9 cellular contexts compared by ENCODE assay signal in the genomic region with DNA sequence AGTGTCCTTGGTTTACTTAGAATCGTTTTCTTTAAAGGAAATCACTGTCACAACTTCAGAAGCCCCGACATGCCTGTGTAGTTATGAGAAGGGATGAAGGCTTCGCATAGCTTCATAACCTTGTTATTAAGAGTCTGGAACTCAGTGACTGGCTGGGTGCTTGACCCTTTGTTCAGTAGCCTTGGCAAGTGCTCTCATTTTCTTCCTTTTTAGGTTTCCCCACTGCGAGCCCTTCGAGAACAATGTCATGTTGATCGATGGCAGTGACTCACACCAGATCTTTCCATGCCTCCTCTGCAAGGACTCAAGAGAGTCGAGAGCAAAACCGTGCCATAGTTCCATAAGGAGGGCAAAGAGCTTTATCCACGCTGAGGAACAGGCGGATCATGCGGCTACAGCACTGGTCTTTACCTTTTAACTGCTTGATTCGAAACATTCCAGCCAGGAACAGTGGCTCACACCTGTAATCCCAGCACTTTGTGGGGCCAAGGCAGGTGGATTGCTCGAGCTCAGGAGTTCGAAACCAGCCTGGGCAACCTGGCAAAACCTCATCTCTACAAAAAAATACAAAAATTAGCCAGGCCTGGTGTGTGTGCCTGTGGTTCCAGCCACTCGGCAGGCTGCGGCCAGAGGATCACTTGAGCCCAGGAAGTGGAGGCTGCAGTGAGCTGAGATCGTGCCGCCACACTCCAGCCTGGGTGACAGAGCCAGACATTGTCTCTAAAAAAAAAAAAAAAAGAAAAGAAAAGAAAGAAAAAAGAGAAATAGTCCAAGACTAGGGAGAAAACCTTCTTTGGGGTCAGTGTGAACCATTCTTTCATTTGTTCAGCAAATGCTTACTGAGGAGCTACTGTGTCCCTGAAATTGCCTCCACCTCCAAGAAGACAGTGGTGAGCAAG.
A peak's percentile ranks its signal among the peaks of the same experiment; 100 is the strongest.
DNase-seq lines count a peak whose midpoint lies in the region; ATAC-seq, FAIRE-seq and TF ChIP-seq lines count a peak whose summit lies in the region.
"Had no signal": no experiment of that assay in that cellular context is flagged by ENCODE, and none has a peak within 500 bp of the region (broad histone marks: within the 10 kb centered on the region; RNA-seq: fewer than 3 reads in every experiment).

No MANE protein-coding gene starts in this region.

- POLR2A ChIA-PET in GM12878 (lab: Charles Lee), result interaction anchor here (0.7 kb wide), 1 partner anchor 66 kb away, joined by 3 read pairs; no protein-coding TSS in a partner anchor
- POLR2A ChIA-PET in activated CD4-positive, alpha-beta memory T cell treated with anti-CD3 and anti-CD28 coated beads, Interleukin-2, amount 10 ng/mL, durations not matched to agents 7 days and 5 days (lab: Charles Lee), result no interaction called here

- peak; percentile 94 for DNase-seq in HT-29 (ENCODE audit: low spot score)
- DNase-seq in GM12878 (ENCODE audit: low read depth, low spot score), result no peak
- DNase-seq in kidney epithelial cell (ENCODE audit: low read depth), result peak; percentile 74
- DNase-seq in smooth muscle cell (lab: John Stamatoyannopoulos, UW; ENCODE audit: unreplicated experiment), result no peak
- DNase-seq in RKO (ENCODE audit: low spot score), result no peak
- DNase-seq in activated CD4-positive, alpha-beta memory T cell treated with anti-CD3 and anti-CD28 coated beads, Interleukin-2, amount 10 ng/mL, durations not matched to agents 7 days and 5 days, result no peak
- DNase-seq in AG20443 (ENCODE audit: low spot score), result no peak
- DNase-seq in AML-193 (lab: John Stamatoyannopoulos, UW), result no peak
- DNase-seq: midbrain had no signal

- FAIRE-seq in GM12878 (lab: Jason Lieb, UNC), result no peak

- TF ChIP-seq EP300 in GM12878 (IDR thresholded peaks at IDR 0.05; ENCODE audit: borderline replicate concordance in 1 of 2, control insufficient read depth in 1 of 2, low read depth in 2 of 2, low read length in 2 of 2), result no peak

- H3K27me3 ChIP-seq in GM12878 (replicated peaks in 1 of 2; ENCODE audit: control insufficient read depth in 2 of 2, insufficient read depth in 2 of 2, low read length in 1 of 2) (no peaks in the 10 kb centered on the region), kidney epithelial cell (ENCODE audit: control insufficient read depth, insufficient read depth, low read length) (no peaks in the 10 kb centered on the region), smooth muscle cell (ENCODE audit: low read depth) (no peaks in the 10 kb centered on the region)

- peak overlapping the region; percentile 77 for H2AFZ ChIP-seq in GM12878 (ENCODE audit: control insufficient read depth, low read depth, low read length)
- peak overlapping the region; percentile 46 for H2AFZ ChIP-seq in smooth muscle cell (ENCODE audit: low read depth)

- intact Hi-C loops in GM12878 (cut with micrococcal nuclease; ENCODE audit: unreplicated experiment), result no loop called here

- CTCF ChIA-PET in GM12878 (lab: Yijun Ruan, JAX), result no interaction called here
- CTCF ChIA-PET in activated CD4-positive, alpha-beta memory T cell treated with anti-CD3 and anti-CD28 coated beads, Interleukin-2, amount 10 ng/mL, durations not matched to agents 7 days and 5 days (lab: Charles Lee), result no interaction called here

- no peaks in the 10 kb centered on the region; the same call in 2 of the 3 replicates for H3K9me3 ChIP-seq in GM12878 (replicated peaks; ENCODE audit: control insufficient read depth, insufficient read depth, low read length)
- no peaks in the 10 kb centered on the region for H3K9me3 ChIP-seq in smooth muscle cell (replicated peaks; ENCODE audit: low read depth)

- in situ Hi-C loops in GM12878 (cut with MboI), result no loop called here

- H4K20me1 ChIP-seq in GM12878 (ENCODE audit: control insufficient read depth, insufficient read depth) (no peaks in the 10 kb centered on the region), smooth muscle cell (ENCODE audit: low read depth) (no peaks in the 10 kb centered on the region)

- H3K9ac ChIP-seq in GM12878 (ENCODE audit: control insufficient read depth, insufficient read depth, low read length) (no peak overlapping the region; the same call in 1 of the 2 replicates), smooth muscle cell (ENCODE audit: low read depth) (peak overlapping the region; percentile 85)

- H3K4me3 ChIP-seq in GM12878 (peak overlapping the region; percentile 15; the same call in 1 of the 2 replicates), kidney epithelial cell (ENCODE audit: low read depth, low read length) (no peak overlapping the region), smooth muscle cell (no peak overlapping the region)

- H3K4me2 ChIP-seq in GM12878 (ENCODE audit: control insufficient read depth, insufficient read depth), result peak overlapping the region; percentile 53
- peak overlapping the region; percentile 76 for H3K4me2 ChIP-seq in smooth muscle cell

- TF ChIP-seq RAD21 in GM12878 (IDR thresholded peaks at IDR 0.05; ENCODE audit: insufficient read depth, low read depth, low read length), result no peak

- no peak overlapping the region for H3K4me3 Mint-ChIP-seq in activated CD4-positive, alpha-beta memory T cell treated with anti-CD3 and anti-CD28 coated beads, Interleukin-2, amount 10 ng/mL, durations not matched to agents 7 days and 5 days

- H3K36me3 ChIP-seq in GM12878 (ENCODE audit: control insufficient read depth in 2 of 2, insufficient read depth in 2 of 2, low read length in 1 of 2), result no peaks in the 10 kb centered on the region
- H3K36me3 ChIP-seq in kidney epithelial cell (ENCODE audit: control insufficient read depth, insufficient read depth, low read length), result no peaks in the 10 kb centered on the region
- no peaks in the 10 kb centered on the region for H3K36me3 ChIP-seq in smooth muscle cell (ENCODE audit: low read depth)

- BruUV-seq in GM12878 (replicated peaks; lab: Mats Ljungman, UMichigan), result no TSS peak

- H3K9me3 Mint-ChIP-seq in activated CD4-positive, alpha-beta memory T cell treated with anti-CD3 and anti-CD28 coated beads, Interleukin-2, amount 10 ng/mL, durations not matched to agents 7 days and 5 days, result peaks cover 4% of the 10 kb centered on the region

- no peak for TF ChIP-seq POLR2A in GM12878 (IDR thresholded peaks at IDR 0.05; ENCODE audit: low read depth, low read length)

- SMC1A ChIA-PET in GM12878 (lab: Charles Lee; ENCODE audit: uncharacterized antibody, unreplicated experiment), result interaction anchor here (0.5 to 2.4 kb wide), 4 partner anchors 23 to 106 kb away, joined by 3 to 6 read pairs (median 3); no protein-coding TSS in a partner anchor

- H3K4me1 Mint-ChIP-seq in activated CD4-positive, alpha-beta memory T cell treated with anti-CD3 and anti-CD28 coated beads, Interleukin-2, amount 10 ng/mL, durations not matched to agents 7 days and 5 days, result peaks cover 8% of the 10 kb centered on the region

- peaks cover 49% of the 10 kb centered on the region for H3F3A ChIP-seq in smooth muscle cell (ENCODE audit: low read depth)

- no peaks in the 10 kb centered on the region for H3K79me2 ChIP-seq in GM12878 (ENCODE audit: control insufficient read depth, insufficient read depth, low read length)
- no peaks in the 10 kb centered on the region for H3K79me2 ChIP-seq in smooth muscle cell (ENCODE audit: low read depth)

- H3K27me3 Mint-ChIP-seq in activated CD4-positive, alpha-beta memory T cell treated with anti-CD3 and anti-CD28 coated beads, Interleukin-2, amount 10 ng/mL, durations not matched to agents 7 days and 5 days, result peaks cover 2% of the 10 kb centered on the region

- no peak overlapping the region for H3K27ac Mint-ChIP-seq in activated CD4-positive, alpha-beta memory T cell treated with anti-CD3 and anti-CD28 coated beads, Interleukin-2, amount 10 ng/mL, durations not matched to agents 7 days and 5 days

- TF ChIP-seq CTCF in GM12878 (IDR thresholded peaks at IDR 0.05 in 2 of 3, conservative IDR thresholded peaks at IDR 0.05 in 1 of 3; ENCODE audit: control insufficient read depth in 2 of 3, extremely low read depth in 1 of 3, insufficient read depth in 1 of 3, low read depth in 3 of 3, low read length in 3 of 3), result no peak
- TF ChIP-seq CTCF in kidney epithelial cell (IDR thresholded peaks at IDR 0.05; ENCODE audit: insufficient read depth, low read length, poor library complexity, severe bottlenecking), result no peak
- TF ChIP-seq CTCF in smooth muscle cell (IDR thresholded peaks at IDR 0.05; ENCODE audit: borderline replicate concordance, insufficient read depth, poor library complexity, severe bottlenecking), result no peak

- RAD21 ChIA-PET in GM12878 (lab: Charles Lee; ENCODE audit: unreplicated experiment), result interaction anchor here (0.8 to 1.6 kb wide), 6 partner anchors 9 to 89 kb away, joined by 3 to 6 read pairs (median 3); no protein-coding TSS in a partner anchor

- 63% methylated on average over 16 of the region's 18 CpGs for WGBS in GM12878 (ENCODE audit: insufficient coverage, insufficient replicate concordance, low lambda C conversion rate, missing lambda C conversion rate)
- WGBS in smooth muscle cell (ENCODE audit: low lambda C conversion rate), result 23% methylated on average over 18 of the region's 18 CpGs

- ATAC-seq in GM12878, result peak; percentile 32

- H3K4me1 ChIP-seq in GM12878 (ENCODE audit: control insufficient read depth, insufficient read depth, low read length), result peaks cover 10% of the 10 kb centered on the region
- peaks cover 21% of the 10 kb centered on the region for H3K4me1 ChIP-seq in smooth muscle cell (ENCODE audit: low read depth)

- H3K36me3 Mint-ChIP-seq in activated CD4-positive, alpha-beta memory T cell treated with anti-CD3 and anti-CD28 coated beads, Interleukin-2, amount 10 ng/mL, durations not matched to agents 7 days and 5 days (ENCODE audit: low read depth), result no peaks in the 10 kb centered on the region

- peak overlapping the region; percentile 63; the same call in 1 of the 2 replicates for H3K27ac ChIP-seq in GM12878 (ENCODE audit: control insufficient read depth, insufficient read depth)
- H3K27ac ChIP-seq in smooth muscle cell (ENCODE audit: low read depth), result peak overlapping the region; percentile 99

TF ChIP-seq in GM12878, 131 proteins besides CTCF, POLR2A, EP300 and RAD21:
- TF ChIP-seq, protein P1, sequence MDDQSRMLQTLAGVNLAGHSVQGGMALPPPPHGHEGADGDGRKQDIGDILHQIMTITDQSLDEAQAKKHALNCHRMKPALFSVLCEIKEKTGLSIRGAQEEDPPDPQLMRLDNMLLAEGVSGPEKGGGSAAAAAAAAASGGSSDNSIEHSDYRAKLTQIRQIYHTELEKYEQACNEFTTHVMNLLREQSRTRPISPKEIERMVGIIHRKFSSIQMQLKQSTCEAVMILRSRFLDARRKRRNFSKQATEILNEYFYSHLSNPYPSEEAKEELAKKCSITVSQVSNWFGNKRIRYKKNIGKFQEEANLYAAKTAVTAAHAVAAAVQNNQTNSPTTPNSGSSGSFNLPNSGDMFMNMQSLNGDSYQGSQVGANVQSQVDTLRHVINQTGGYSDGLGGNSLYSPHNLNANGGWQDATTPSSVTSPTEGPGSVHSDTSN (IDR thresholded peaks at IDR 0.05; ENCODE audit: insufficient replicate concordance, low read depth, low read length), result peak; percentile 50
- no peak for TF ChIP-seq FOXM1 (IDR thresholded peaks at IDR 0.05; ENCODE audit: low read depth, low read length)

Comparison
In these comparisons a context has a peak if more than half of its experiments do, and no peak if none do; other contexts are left out.
1. DNase-seq: peak in HT-29 (single experiment) and kidney epithelial cell (single experiment); none in GM12878 (single experiment), smooth muscle cell (single experiment), RKO (single experiment), activated CD4-positive, alpha-beta memory T cell treated with anti-CD3 and anti-CD28 coated beads, Interleukin-2, amount 10 ng/mL, durations not matched to agents 7 days and 5 days (single experiment), AG20443 (single experiment) and AML-193 (0 of 2).